In the genomic region with DNA sequence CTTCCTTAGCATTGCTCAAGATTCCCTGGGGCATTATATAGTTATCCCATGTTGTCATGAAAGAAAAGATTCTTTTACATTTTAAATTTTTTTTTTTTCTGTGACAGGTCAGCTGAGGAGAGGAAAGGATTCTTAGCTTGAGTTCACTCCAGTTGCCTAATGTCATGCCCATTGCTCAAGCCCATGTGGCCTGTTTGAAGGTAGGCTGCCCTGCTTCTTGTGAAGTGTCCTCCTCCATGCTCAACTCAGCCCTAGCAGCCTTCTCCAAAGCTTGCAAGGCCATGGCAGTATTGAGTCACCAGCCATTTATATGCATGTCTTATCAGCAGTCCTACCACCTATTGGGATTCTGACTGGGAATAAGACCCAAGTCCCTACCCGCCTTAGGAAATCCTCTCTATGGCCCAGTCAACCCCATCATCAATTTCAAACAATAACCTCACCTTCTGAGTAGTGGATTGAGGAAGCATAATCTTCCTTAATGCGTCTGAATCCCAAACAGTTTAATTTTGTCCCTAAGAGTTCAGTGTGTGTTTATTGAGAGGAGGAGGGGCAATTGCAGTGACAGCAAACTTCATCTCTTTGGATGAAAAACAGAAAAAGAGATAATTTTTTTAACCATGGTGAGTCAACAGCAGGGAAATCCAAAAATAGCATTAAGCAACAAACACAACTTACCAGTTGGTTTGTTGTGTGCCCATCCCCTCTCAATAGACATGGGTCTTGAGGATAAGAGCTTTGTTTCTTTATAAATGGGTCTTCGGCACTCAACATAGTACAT, we compare ENCODE assay signal across 29 cellular contexts. TPM values are rescaled to one million over a fixed set of nuclear protein-coding genes. Genes with fewer than 3 reads are reported as not detected.
DNase-seq lines count a peak whose midpoint lies in the region; TF ChIP-seq lines count a peak whose summit lies in the region.
"Had no signal": no experiment of that assay in that cellular context is flagged by ENCODE, and none has a peak within 500 bp of the region (broad histone marks: within the 10 kb centered on the region; RNA-seq: fewer than 3 reads in every experiment).

No MANE protein-coding gene starts in this region.

- no peak overlapping the region for H4K12ac ChIP-seq in trophoblast cell (ENCODE audit: low read depth, low read length)

- no peak overlapping the region for H4K8ac ChIP-seq in trophoblast cell (ENCODE audit: low read depth, low read length)

- no peak overlapping the region for H2BK12ac ChIP-seq in trophoblast cell (ENCODE audit: low read length)

- no peak overlapping the region for H2AFZ ChIP-seq in trophoblast cell (ENCODE audit: insufficient read depth, low read length, poor library complexity)

- WGBS in adrenal gland, 4 donors, result 74 to 84% (median 82%) methylated on average over 3 of the region's 3 CpGs
- WGBS in trophoblast cell (ENCODE audit: extremely low coverage, insufficient coverage, insufficient read length), result no CpG with 5 or more reads among the region's 3 CpGs

- H3K4ac ChIP-seq in trophoblast cell (ENCODE audit: low read depth, low read length), result no peak overlapping the region

- H3K9me3 ChIP-seq in adrenal gland (replicated peaks in 1 of 3) (no peaks in the 10 kb centered on the region), trophoblast cell (ENCODE audit: insufficient read depth, low read depth, low read length) (no peaks in the 10 kb centered on the region)
- H3K9me3 ChIP-seq: BE2C, colonic mucosa, esophagus muscularis mucosa, left ventricle myocardium inferior, prostate gland, sigmoid colon, thyroid gland had no signal

- no peaks in the 10 kb centered on the region for H3K27me3 ChIP-seq in adrenal gland
- no peaks in the 10 kb centered on the region for H3K27me3 ChIP-seq in trophoblast cell (ENCODE audit: insufficient read depth, low read length)
- H3K27me3 ChIP-seq: BE2C, cardiac muscle cell, colonic mucosa, esophagus muscularis mucosa, sigmoid colon, thyroid gland had no signal

- H2BK5ac ChIP-seq in trophoblast cell (ENCODE audit: low read depth, low read length, poor library complexity), result no peak overlapping the region

- H3K4me1 ChIP-seq in adrenal gland (replicated peaks in 1 of 2) (peaks cover 21 to 32% of the 10 kb centered on the region in 2 donors), trophoblast cell (ENCODE audit: control insufficient read depth in 1 of 2, insufficient read depth in 2 of 2, low read length in 2 of 2) (no peaks in the 10 kb centered on the region)
- H3K4me1 ChIP-seq: BE2C, colonic mucosa, esophagus muscularis mucosa, left ventricle myocardium inferior, prostate gland, sigmoid colon had no signal

- no peaks in the 10 kb centered on the region for H3K79me1 ChIP-seq in trophoblast cell (ENCODE audit: low read length)

- no peak overlapping the region for H4K91ac ChIP-seq in trophoblast cell (ENCODE audit: low read depth, low read length)

- no peaks in the 10 kb centered on the region for H3K79me2 ChIP-seq in trophoblast cell (ENCODE audit: control insufficient read depth, insufficient read depth, low read length, poor library complexity)

- TF ChIP-seq POLR2A in NB4 (IDR thresholded peaks at IDR 0.05; ENCODE audit: extremely low read depth, insufficient read length), result no peak
- no peak for TF ChIP-seq POLR2A in adrenal gland (IDR thresholded peaks at IDR 0.05)

- no peak overlapping the region for H2AK5ac ChIP-seq in trophoblast cell (ENCODE audit: low read length)

- DNase-seq in NB4 (ENCODE audit: low read depth) (peak; percentile 17), adrenal gland (peak in 6 of 7 donors; percentile 39 to 57 (median 47)), fibroblast of mammary gland (ENCODE audit: low read depth) (peak; percentile 11), trophoblast cell (peak; percentile 87 to 97), RKO (ENCODE audit: low spot score) (no peak)
- DNase-seq in activated CD8-positive, alpha-beta memory T cell treated with anti-CD3 and anti-CD28 coated beads for 24 hours, result no peak
- no peak for DNase-seq in stimulated activated naive CD4-positive, alpha-beta T cell (lab: John Stamatoyannopoulos, UW)
- DNase-seq: activated B cell treated with CpG ODN at 0.5 μM for 24 hours; activated naive CD4-positive, alpha-beta T cell treated with anti-CD3 and anti-CD28 coated beads for 36 hours; amygdala; BE2C; CD8-positive, alpha-beta memory T cell; colonic mucosa; DMS153; effector CD8-positive, alpha-beta T cell; HCEC 1CT; KG1; left ventricle myocardium inferior; midbrain; naive thymus-derived CD4-positive, alpha-beta T cell; NCI-H1436; NCI-H446 treated with DMSO at 0.1 percent for 48 hours; nucleus accumbens; SHP77; sigmoid colon; thyroid gland had no signal

- H3K9ac ChIP-seq in trophoblast cell (ENCODE audit: low read length), result no peak overlapping the region

- H3K14ac ChIP-seq in trophoblast cell (ENCODE audit: low read length), result no peak overlapping the region

- no peak overlapping the region for H2BK120ac ChIP-seq in trophoblast cell (ENCODE audit: insufficient read depth, low read length, poor library complexity)

- H3K4me3 ChIP-seq in NB4 (ENCODE audit: low read depth, low read length), result no peak overlapping the region
- H3K4me3 ChIP-seq in adrenal gland, result no peak overlapping the region
- H3K4me3 ChIP-seq in fibroblast of mammary gland (ENCODE audit: control insufficient read depth, low read depth, low read length), result no peak overlapping the region
- H3K4me3 ChIP-seq in trophoblast cell (ENCODE audit: low read depth, low read length), result no peak overlapping the region
- H3K4me3 ChIP-seq: cardiac muscle cell, colonic mucosa, esophagus muscularis mucosa, left ventricle myocardium inferior, prostate gland, sigmoid colon, thyroid gland had no signal

- H3K27ac ChIP-seq in adrenal gland, result peak overlapping the region in 1 of 5 donors; percentile 31
- no peak overlapping the region for H3K27ac ChIP-seq in trophoblast cell (ENCODE audit: low read depth, low read length)
- H3K27ac ChIP-seq: cardiac muscle cell, esophagus muscularis mucosa, left ventricle myocardium inferior, prostate gland, sigmoid colon, thyroid gland had no signal

- no peak for TF ChIP-seq CTCF in NB4 (IDR thresholded peaks at IDR 0.05; ENCODE audit: low read depth, low read length)
- no peak for TF ChIP-seq CTCF in adrenal gland (IDR thresholded peaks at IDR 0.05)
- no peak for TF ChIP-seq CTCF in fibroblast of mammary gland (conservative IDR thresholded peaks at IDR 0.05; ENCODE audit: control insufficient read depth, insufficient read depth, low read depth, low read length)

- H3K36me3 ChIP-seq in adrenal gland (replicated peaks in 1 of 2) (no peaks in the 10 kb centered on the region), trophoblast cell (ENCODE audit: control insufficient read depth in 1 of 2, insufficient read depth in 2 of 2, low read length in 2 of 2) (no peaks in the 10 kb centered on the region)
- H3K36me3 ChIP-seq: BE2C, cardiac muscle cell, colonic mucosa, esophagus muscularis mucosa, left ventricle myocardium inferior, prostate gland, sigmoid colon, thyroid gland had no signal

- no peak overlapping the region for H3K18ac ChIP-seq in trophoblast cell (ENCODE audit: low read length)

- no peak overlapping the region for H3K23ac ChIP-seq in trophoblast cell (ENCODE audit: low read length)

- intact Hi-C loops in adrenal gland (cut with DNase I), result no loop called here

- no peak overlapping the region for H3K4me2 ChIP-seq in trophoblast cell (ENCODE audit: low read length)

RNA-seq across cellular contexts. Expression of gene WASL, which starts 38.6 kb away (rescaled TPM):
- total RNA-seq in adrenal gland, result 10 to 100 TPM; 27.6 to 52.1 (median 36.2) TPM
- 10 to 100 TPM; 12.2 to 44.0 (median 17.9) TPM for polyA plus RNA-seq in adrenal gland
- 41.4 and 43.4 TPM in 2 replicates for polyA plus RNA-seq in trophoblast cell (2013)

RNA-seq across cellular contexts. Expression of gene HYAL4, which starts 57.6 kb away (rescaled TPM):
- total RNA-seq in adrenal gland, result not detected
- not detected for polyA plus RNA-seq in adrenal gland
- 0.21 and 0.24 TPM in 2 replicates for polyA plus RNA-seq in trophoblast cell (2013)
- total RNA-seq: activated B cell treated with CpG ODN at 0.5 μM for 24 hours; activated naive CD4-positive, alpha-beta T cell treated with anti-CD3 and anti-CD28 coated beads for 36 hours; cardiac muscle cell; CD8-positive, alpha-beta memory T cell; colonic mucosa; esophagus muscularis mucosa; left ventricle myocardium inferior; sigmoid colon had no signal
- polyA plus RNA-seq: cardiac muscle cell; CD8-positive, alpha-beta memory T cell; naive thymus-derived CD4-positive, alpha-beta T cell had no signal

Comparison
In these comparisons a context has a peak if more than half of its experiments do, and no peak if none do; other contexts are left out.
1. DNase-seq: peak in NB4 (single experiment), adrenal gland (6 of 7), fibroblast of mammary gland (single experiment) and trophoblast cell (2 of 2); none in activated CD8-positive, alpha-beta memory T cell treated with anti-CD3 and anti-CD28 coated beads for 24 hours (single experiment), stimulated activated naive CD4-positive, alpha-beta T cell (0 of 6) and RKO (single experiment).